ENCODE assay signal across 8 cellular contexts in genomic region chr9:133532937-133533668, GRCh38. TPM values are rescaled to one million over a fixed set of nuclear protein-coding genes. Genes with fewer than 3 reads are reported as not detected.
DNase-seq lines count a peak whose midpoint lies in the region; ATAC-seq and TF ChIP-seq lines count a peak whose summit lies in the region.

No MANE protein-coding gene starts in this region.

- H3K4me3 ChIP-seq in RWPE2 (ENCODE audit: severe bottlenecking) = no peak overlapping the region
- H3K4me3 ChIP-seq in cardiac muscle cell = no peak overlapping the region
- H3K4me3 ChIP-seq in skeletal muscle tissue (ENCODE audit: low read length in 3 of 3) = peak overlapping the region in 1 of 3 donors; percentile 14

- TF ChIP-seq CTCF in RWPE2 (IDR thresholded peaks at IDR 0.05; ENCODE audit: poor library complexity, severe bottlenecking) = peak; percentile 19
- peak; percentile 57 for TF ChIP-seq CTCF in cardiac muscle cell (IDR thresholded peaks at IDR 0.05; ENCODE audit: low read depth, low read length)

- DNase-seq in Caki2 (ENCODE audit: low read depth) (peak; percentile 21), KBM-7 (peak; percentile 80), RWPE2 (ENCODE audit: low spot score) (no peak), cardiac muscle cell (ENCODE audit: low read depth in 1 of 2, low spot score in 1 of 2) (peak; percentile 60 to 68)
- peak in 3 of 4 experiments; percentile 44 to 70 (median 54) for DNase-seq in activated naive CD4-positive, alpha-beta T cell (lab: John Stamatoyannopoulos, UW)

- no peak overlapping the region for H3K9ac ChIP-seq in skeletal muscle tissue (ENCODE audit: low read depth in 1 of 3, low read length in 3 of 3)

- in situ Hi-C loops in Caki2 (cut with HindIII; ENCODE audit: low pct_unique_long_range_greater_than_20kb, low sequenced_read_pairs) = no loop called here
- in situ Hi-C loops in KBM-7 (cut with MboI; ENCODE audit: low pct_unique_long_range_greater_than_20kb, low sequenced_read_pairs) = loop anchor here (25.0 kb wide), 1 partner anchor 454 kb away; the partner anchor contains the start of gene VAV2

- H3K27me3 ChIP-seq in RWPE2 (ENCODE audit: insufficient read depth, poor library complexity, severe bottlenecking) (peaks cover 66% of the 10 kb centered on the region), cardiac muscle cell (no peaks in the 10 kb centered on the region), skeletal muscle tissue (ENCODE audit: control insufficient read depth in 3 of 3, insufficient read depth in 3 of 3, low read length in 3 of 3) (peaks cover 18 to 73% (median 30%) of the 10 kb centered on the region in 3 donors)

- ATAC-seq in RWPE2 (ENCODE audit: low read depth) (no peak), HG02610 (IDR thresholded peaks at IDR 0.05; ENCODE audit: unreplicated experiment) (no peak), GM18907 (IDR thresholded peaks at IDR 0.05; ENCODE audit: unreplicated experiment) (no peak)

- H3K27ac ChIP-seq in RWPE2 (ENCODE audit: poor library complexity, severe bottlenecking) (no peak overlapping the region), cardiac muscle cell (no peak overlapping the region), skeletal muscle tissue (ENCODE audit: low read depth, low read length) (peak overlapping the region; percentile 28)

- H3K4me1 ChIP-seq in RWPE2 (ENCODE audit: insufficient read depth, poor library complexity, severe bottlenecking) (no peaks in the 10 kb centered on the region), cardiac muscle cell (ENCODE audit: low read depth) (peaks cover 42% of the 10 kb centered on the region), skeletal muscle tissue (ENCODE audit: control insufficient read depth in 3 of 3, insufficient read depth in 3 of 3, low read length in 3 of 3) (peaks cover 30 to 44% (median 34%) of the 10 kb centered on the region in 3 donors)

- H3K36me3 ChIP-seq in RWPE2 (ENCODE audit: low read depth) (no peaks in the 10 kb centered on the region), cardiac muscle cell (no peaks in the 10 kb centered on the region), skeletal muscle tissue (ENCODE audit: control insufficient read depth in 3 of 3, insufficient read depth in 3 of 3, low read length in 3 of 3) (no peaks in the 10 kb centered on the region)

- H3K9me3 ChIP-seq in RWPE2 (ENCODE audit: severe bottlenecking) = no peaks in the 10 kb centered on the region
- no peaks in the 10 kb centered on the region for H3K9me3 ChIP-seq in cardiac muscle cell (ENCODE audit: low read depth)
- no peaks in the 10 kb centered on the region for H3K9me3 ChIP-seq in skeletal muscle tissue (ENCODE audit: control insufficient read depth in 3 of 3, low read length in 3 of 3)

RNA-seq across cellular contexts. Expression of gene ADAMTSL2, which starts 1.4 kb away (rescaled TPM):
- total RNA-seq in Caki2 (2014; rRNA removed; shearing (Covaris generic); ENCODE audit: low replicate concordance) = not detected in 2 replicates
- total RNA-seq in cardiac muscle cell (27.2 and 38.3 TPM in 2 replicates), skeletal muscle tissue (4.7 TPM)
- polyA plus RNA-seq in cardiac muscle cell = 13.6 and 18.4 TPM in 2 replicates

RNA-seq across cellular contexts. Expression of gene MYMK, which starts 8.3 kb away (rescaled TPM):
- not detected in 2 replicates for total RNA-seq in Caki2 (2014; rRNA removed; shearing (Covaris generic); ENCODE audit: low replicate concordance)
- total RNA-seq in cardiac muscle cell (not detected in 2 replicates), skeletal muscle tissue (8.9 TPM)
- polyA plus RNA-seq in cardiac muscle cell = not detected in 2 replicates

RNA-seq across cellular contexts. Expression of gene SLC2A6, which starts 54.2 kb away (rescaled TPM):
- total RNA-seq in Caki2 (2014; rRNA removed; shearing (Covaris generic); ENCODE audit: low replicate concordance) = 19.6 and 19.7 TPM in 2 replicates
- total RNA-seq in cardiac muscle cell = 2.4 and 8.6 TPM in 2 replicates
- 3.9 and 8.6 TPM in 2 replicates for polyA plus RNA-seq in cardiac muscle cell
- total RNA-seq in skeletal muscle tissue = 0.52 TPM
